In genomic region chr12:70221626-70222025, GRCh38 we compare ENCODE assay signal across 31 cellular contexts.
"Had no signal": no experiment of that assay in that cellular context is flagged by ENCODE, and none has a peak within 500 bp of the region (broad histone marks: within the 10 kb centered on the region; RNA-seq: fewer than 3 reads in every experiment).

No MANE protein-coding gene starts in this region.

- H3K27ac ChIP-seq: body of pancreas, esophagus muscularis mucosa, foreskin keratinocyte, gastrocnemius medialis, heart right ventricle, hepatocyte, WERI-Rb-1 had no signal

- H3K4me1 ChIP-seq: body of pancreas, esophagus muscularis mucosa, foreskin keratinocyte, heart right ventricle had no signal

- H3K36me3 ChIP-seq: esophagus muscularis mucosa, gastrocnemius medialis, WERI-Rb-1 had no signal

- H3K4me3 Mint-ChIP-seq: activated B cell treated with CpG ODN at 0.5 μM for 24 hours; activated CD8-positive, alpha-beta T cell treated with anti-CD3 and anti-CD28 coated beads for 36 hours; activated naive CD8-positive, alpha-beta T cell; activated T-cell treated with anti-CD3 and anti-CD28 coated beads, Interleukin-2, amount 50 U/mL, for 4 hours; activated T-helper 17 cell treated with anti-CD3 and anti-CD28 coated beads, Interleukin-2, amount 50 U/mL, for 72 hours; effector memory CD8-positive, alpha-beta T cell; T-helper 17 cell; T-helper 2 cell treated with Interferon-gamma antibody and Interleukin-4, amounts not matched to agents 5 μg/mL and 100 μg/mL, for 36 hours had no signal

- H3K79me2 ChIP-seq: hepatocyte had no signal

- DNase-seq: activated B cell treated with CpG ODN at 0.5 μM for 24 hours; activated CD4-positive, alpha-beta T cell treated with anti-CD3 and anti-CD28 coated beads for 48 hours; activated CD4-positive, alpha-beta T cell treated with anti-CD3 and anti-CD28 coated beads, Interleukin-2, amount 50 U/mL, for 1 hour; activated CD4-positive, alpha-beta T cell treated with anti-CD3 and anti-CD28 coated beads, Interleukin-2, amount 50 U/mL, for 48 hours; activated CD8-positive, alpha-beta memory T cell treated with anti-CD3 and anti-CD28 coated beads for 24 hours; activated CD8-positive, alpha-beta T cell treated with anti-CD3 and anti-CD28 coated beads for 36 hours; activated effector memory CD4-positive, alpha-beta T cell treated with Interleukin-2 at 50 U/mL for 16 hours; activated gamma-delta T cell treated with Interleukin-2 at 50 U/mL for 16 hours; activated naive CD4-positive, alpha-beta T cell treated with anti-CD3 and anti-CD28 coated beads, Interleukin-2, amount 50 U/mL, for 16 hours; activated naive CD4-positive, alpha-beta T cell treated with Interleukin-2 at 50 U/mL for 16 hours; activated T-cell treated with anti-CD3 and anti-CD28 coated beads, Interleukin-2, amount 50 U/mL, for 4 hours; amniotic stem cell; anterior cingulate cortex; body of pancreas; cortex of kidney; dermis blood vessel endothelial cell; effector CD4-positive, alpha-beta T cell; effector memory CD8-positive, alpha-beta T cell; erythroblast; foreskin keratinocyte; gastrocnemius medialis; heart right ventricle; T-helper 17 cell; T1000; WERI-Rb-1 had no signal

- H3K27me3 Mint-ChIP-seq: activated B cell treated with CpG ODN at 0.5 μM for 24 hours; activated CD8-positive, alpha-beta T cell treated with anti-CD3 and anti-CD28 coated beads for 36 hours; activated naive CD8-positive, alpha-beta T cell; activated T-helper 17 cell treated with anti-CD3 and anti-CD28 coated beads, Interleukin-2, amount 50 U/mL, for 72 hours; effector memory CD8-positive, alpha-beta T cell; T-helper 17 cell had no signal

- H2AFZ ChIP-seq: hepatocyte had no signal

- H3K9me3 Mint-ChIP-seq: activated B cell treated with CpG ODN at 0.5 μM for 24 hours; activated CD8-positive, alpha-beta T cell treated with anti-CD3 and anti-CD28 coated beads for 36 hours; activated T-cell treated with anti-CD3 and anti-CD28 coated beads, Interleukin-2, amount 50 U/mL, for 4 hours; activated T-helper 17 cell treated with anti-CD3 and anti-CD28 coated beads, Interleukin-2, amount 50 U/mL, for 72 hours; effector memory CD8-positive, alpha-beta T cell; T-helper 2 cell treated with Interferon-gamma antibody and Interleukin-4, amounts not matched to agents 5 μg/mL and 100 μg/mL, for 36 hours had no signal

- H3K27me3 ChIP-seq: body of pancreas, esophagus muscularis mucosa, foreskin keratinocyte, gastrocnemius medialis, heart right ventricle, hepatocyte had no signal

- H3K27ac Mint-ChIP-seq: activated B cell treated with CpG ODN at 0.5 μM for 24 hours; activated CD8-positive, alpha-beta T cell treated with anti-CD3 and anti-CD28 coated beads for 36 hours; activated naive CD8-positive, alpha-beta T cell; activated T-helper 17 cell treated with anti-CD3 and anti-CD28 coated beads, Interleukin-2, amount 50 U/mL, for 72 hours; effector memory CD8-positive, alpha-beta T cell; T-helper 17 cell; T-helper 2 cell treated with Interferon-gamma antibody and Interleukin-4, amounts not matched to agents 5 μg/mL and 100 μg/mL, for 36 hours had no signal

- H3K4me2 ChIP-seq: hepatocyte had no signal

- H3K4me1 Mint-ChIP-seq: activated B cell treated with CpG ODN at 0.5 μM for 24 hours; activated T-helper 17 cell treated with anti-CD3 and anti-CD28 coated beads, Interleukin-2, amount 50 U/mL, for 72 hours; T-helper 17 cell had no signal

- H3K9me3 ChIP-seq: body of pancreas, esophagus muscularis mucosa, gastrocnemius medialis, heart right ventricle had no signal

- H3K4me3 ChIP-seq: body of pancreas, esophagus muscularis mucosa, gastrocnemius medialis, heart right ventricle, hepatocyte had no signal

- ATAC-seq: activated CD4-positive, CD25-positive, alpha-beta regulatory T cell treated with anti-CD3 and anti-CD28 coated beads, Interleukin-2, amount 50 U/mL, for 24 hours; activated CD8-positive, alpha-beta T cell treated with anti-CD3 and anti-CD28 coated beads for 36 hours; activated T-cell treated with anti-CD3 and anti-CD28 coated beads, Interleukin-2, amount 50 U/mL, for 4 hours; activated T-helper 17 cell treated with anti-CD3 and anti-CD28 coated beads, Interleukin-2, amount 50 U/mL, for 72 hours; body of pancreas; effector memory CD8-positive, alpha-beta T cell; foreskin keratinocyte; gastrocnemius medialis; heart right ventricle; T-helper 17 cell had no signal
